In genomic region chr9:123652416-123652815, GRCh38 we compare ENCODE assay signal across 29 cellular contexts.
"Had no signal": no experiment of that assay in that cellular context is flagged by ENCODE, and none has a peak within 500 bp of the region (broad histone marks: within the 10 kb centered on the region; RNA-seq: fewer than 3 reads in every experiment).

No MANE protein-coding gene starts in this region.

- H3K36me3 ChIP-seq: lower lobe of right lung, pancreas, prostate gland, uterus had no signal

- H3K4me1 ChIP-seq: left lung, lower lobe of right lung, pancreas, prostate gland, stomach, tibial nerve, uterus had no signal

- ATAC-seq: left colon; left lung; lower lobe of right lung; naive thymus-derived CD8-positive, alpha-beta T cell; pancreas; right cardiac atrium; sciatic nerve; stimulated activated naive B cell treated with anti-CD40 and anti-IgM and Interleukin-4, amounts not matched to agents 10 μg/mL and 1 μg/mL and 100 μg/mL, for 72 hours; stimulated activated naive CD8-positive, alpha-beta T cell treated with anti-CD3 and anti-CD28 coated beads, Interleukin-15, Interleukin-2, amounts not matched to agents 100 U/mL and 50 U/mL, for 24 hours had no signal

- H3K27ac Mint-ChIP-seq: naive thymus-derived CD8-positive, alpha-beta T cell; nephron; stimulated activated naive B cell treated with anti-CD40 and anti-IgM and Interleukin-4, amounts not matched to agents 10 μg/mL and 1 μg/mL and 100 μg/mL, for 72 hours; type B pancreatic cell had no signal

- H3K4me3 Mint-ChIP-seq: immature natural killer cell; naive thymus-derived CD8-positive, alpha-beta T cell; nephron; neural crest cell; stimulated activated naive B cell treated with anti-CD40 and anti-IgM and Interleukin-4, amounts not matched to agents 10 μg/mL and 1 μg/mL and 100 μg/mL, for 72 hours; type B pancreatic cell had no signal

- H3K27me3 ChIP-seq: left lung, stomach, tibial nerve, uterus had no signal

- H3K9me3 Mint-ChIP-seq: immature natural killer cell; nephron; neural crest cell; stimulated activated naive B cell treated with anti-CD40 and anti-IgM and Interleukin-4, amounts not matched to agents 10 μg/mL and 1 μg/mL and 100 μg/mL, for 72 hours; type B pancreatic cell had no signal

- H3K27ac ChIP-seq: left lung, lower lobe of right lung, pancreas, prostate gland, skin epidermis, stomach, tibial nerve, uterus had no signal

- H3K4me3 ChIP-seq: left lung, lower lobe of right lung, pancreas, prostate gland, skin epidermis, stomach, tibial nerve, uterus had no signal

- H3K4me1 Mint-ChIP-seq: immature natural killer cell, nephron, neural crest cell had no signal

- DNase-seq: hypothalamus; immature natural killer cell; kidney; left colon; left lung; lower lobe of right lung; mammary epithelial cell; mesendoderm; midbrain; naive thymus-derived CD8-positive, alpha-beta T cell; nucleus accumbens; pancreas; retina; right cardiac atrium; stimulated activated CD4-positive, alpha-beta T cell treated with anti-CD3 and anti-CD28 coated beads, Interleukin-12 subunit alpha, Interleukin-12 subunit beta, amount 100 ng/mL, for 4 hours; stimulated activated CD4-positive, alpha-beta T cell treated with anti-CD3 and anti-CD28 coated beads, Interleukin-15, amount 100 ng/mL, for 24 hours; stimulated activated CD4-positive, alpha-beta T cell treated with anti-CD3 and anti-CD28 coated beads, Interleukin-2, amount 100 ng/mL, for 24 hours; stimulated activated CD4-positive, alpha-beta T cell treated with anti-CD3 and anti-CD28 coated beads, Interleukin-4, amount 100 ng/mL, for 1 hour; stimulated activated naive B cell treated with anti-CD40 and anti-IgM and Interleukin-4, amounts not matched to agents 10 μg/mL and 1 μg/mL and 100 μg/mL, for 72 hours; stimulated activated naive CD8-positive, alpha-beta T cell treated with anti-CD3 and anti-CD28 coated beads, Interleukin-15, Interleukin-2, amounts not matched to agents 100 U/mL and 50 U/mL, for 24 hours; stomach; uterus had no signal

- H3K9me3 ChIP-seq: left lung, lower lobe of right lung, pancreas, prostate gland, stomach, tibial nerve, uterus had no signal

- H3K27me3 Mint-ChIP-seq: naive thymus-derived CD8-positive, alpha-beta T cell; stimulated activated naive B cell treated with anti-CD40 and anti-IgM and Interleukin-4, amounts not matched to agents 10 μg/mL and 1 μg/mL and 100 μg/mL, for 72 hours; type B pancreatic cell had no signal
